In genomic region chr19:44757735-44758505, GRCh38 we compare ENCODE assay signal across 9 cellular contexts. TPM values are rescaled to one million over a fixed set of nuclear protein-coding genes. Genes with fewer than 3 reads are reported as not detected.
A peak's percentile ranks its signal among the peaks of the same experiment; 100 is the strongest.
DNase-seq lines count a peak whose midpoint lies in the region; ATAC-seq and TF ChIP-seq lines count a peak whose summit lies in the region.
"Had no signal": no experiment of that assay in that cellular context is flagged by ENCODE, and none has a peak within 500 bp of the region (broad histone marks: within the 10 kb centered on the region; RNA-seq: fewer than 3 reads in every experiment).

No MANE protein-coding gene starts in this region.

- H3K36me3 ChIP-seq in NT2/D1 (ENCODE audit: insufficient read depth, insufficient read length, low read length) = peaks cover 4% of the 10 kb centered on the region

- peaks cover 19% of the 10 kb centered on the region for H3K27me3 Mint-ChIP-seq in nephron (ENCODE audit: low read depth)

- no peak for ATAC-seq in foreskin keratinocyte

- peak; percentile 16 for TF ChIP-seq CTCF in AG04449 (IDR thresholded peaks at IDR 0.05; ENCODE audit: insufficient read depth, low read length, missing control alignments)
- TF ChIP-seq CTCF in foreskin keratinocyte (conservative IDR thresholded peaks at IDR 0.05) = peak; percentile 16
- TF ChIP-seq CTCF in nephron (IDR thresholded peaks at IDR 0.05; ENCODE audit: unreplicated experiment in 3 of 3) = no peak

- H3K9ac ChIP-seq in NT2/D1 (ENCODE audit: insufficient read length, low read depth) = peak overlapping the region; percentile 33

- DNase-seq in AG04449 (ENCODE audit: low read depth, low spot score) (no peak), NT2/D1 (ENCODE audit: low read depth, low spot score) (no peak), foreskin keratinocyte (no peak), NCI-H1048 (lab: John Stamatoyannopoulos, UW) (no peak), GDM1 (lab: John Stamatoyannopoulos, UW) (no peak), NCI-H1092 treated with DMSO at 0.1 percent for 48 hours (lab: John Stamatoyannopoulos, UW) (no peak), NCI-H2196 treated with DMSO at 0.1 percent for 48 hours (lab: John Stamatoyannopoulos, UW; ENCODE audit: unreplicated experiment) (no peak)

- CTCF ChIA-PET in AG04449 (lab: Yijun Ruan, JAX) = interaction anchor here (0.7 to 5.7 kb wide), 11 partner anchors 9 to 187 kb away, joined by 3 to 50 read pairs (median 4); no protein-coding TSS in a partner anchor

- H3K9me3 ChIP-seq in NT2/D1 (ENCODE audit: insufficient read depth, low read length) = no peaks in the 10 kb centered on the region

- peak overlapping the region; percentile 70 to 79 (median 76) for H3K27ac Mint-ChIP-seq in nephron

- no peak overlapping the region for H3K27ac ChIP-seq in foreskin keratinocyte

- no peaks in the 10 kb centered on the region for H3K9me3 Mint-ChIP-seq in nephron

- H3K4me1 Mint-ChIP-seq in nephron = peaks cover 39% of the 10 kb centered on the region

- POLR2A ChIA-PET in AG04449 (lab: Yijun Ruan, JAX) = interaction anchor here (1.0 to 1.3 kb wide), 4 partner anchors 9 to 16 kb away, joined by 3 to 6 read pairs (median 3); no protein-coding TSS in a partner anchor

- peaks cover 10% of the 10 kb centered on the region for H3K36me3 Mint-ChIP-seq in nephron (ENCODE audit: low read depth)

- H3K4me1 ChIP-seq in NT2/D1 (ENCODE audit: insufficient read depth, insufficient read length) (peaks cover 21% of the 10 kb centered on the region), foreskin keratinocyte (peaks cover 14% of the 10 kb centered on the region)

- H3K27me3 ChIP-seq in NT2/D1 (ENCODE audit: insufficient read depth, insufficient read length) = peaks cover 28% of the 10 kb centered on the region
- H3K27me3 ChIP-seq in foreskin keratinocyte = no peaks in the 10 kb centered on the region

- peak overlapping the region; percentile 82 to 86 (median 85) for H3K4me3 Mint-ChIP-seq in nephron

- H3K4me3 ChIP-seq in AG04449 (ENCODE audit: low read depth, low read length) (peak overlapping the region; percentile 59), NT2/D1 (ENCODE audit: insufficient read length, low read depth) (peak overlapping the region; percentile 29)

RNA-seq across cellular contexts. Expression of gene BCL3, which starts 9.4 kb away (rescaled TPM):
- total RNA-seq in foreskin keratinocyte = 3.5 and 5.2 TPM in 2 replicates
- polyA plus RNA-seq in foreskin keratinocyte = 6.8 and 8.8 TPM in 2 replicates

RNA-seq across cellular contexts. Expression of gene CBLC, which starts 19.8 kb away (rescaled TPM):
- total RNA-seq in foreskin keratinocyte = 40.5 and 44.8 TPM in 2 replicates
- polyA plus RNA-seq in foreskin keratinocyte = 46.3 and 46.9 TPM in 2 replicates

RNA-seq across cellular contexts. Expression of gene BCAM, which starts 51.0 kb away (rescaled TPM):
- total RNA-seq in foreskin keratinocyte = 8.1 and 28.6 TPM in 2 replicates
- 11.3 and 44.9 TPM in 2 replicates for polyA plus RNA-seq in foreskin keratinocyte

RNA-seq across cellular contexts. Expression of gene CEACAM16, which starts 59.0 kb away (rescaled TPM):
- total RNA-seq in foreskin keratinocyte = not detected in 2 replicates
- polyA plus RNA-seq in foreskin keratinocyte = not detected in 2 replicates
- polyA plus RNA-seq: keratinocyte had no signal

Comparison
In these comparisons a context has a peak if more than half of its experiments do, and no peak if none do; other contexts are left out.
1. CTCF ChIP-seq: peak in AG04449 (single experiment) and foreskin keratinocyte (single experiment); none in nephron (0 of 3).